ENCODE assay signal across 13 cellular contexts in genomic region chr20:19978511-19979210, GRCh38. TPM values are rescaled to one million over a fixed set of nuclear protein-coding genes. Genes with fewer than 3 reads are reported as not detected.
DNase-seq lines count a peak whose midpoint lies in the region; ATAC-seq and TF ChIP-seq lines count a peak whose summit lies in the region.
"Had no signal": no experiment of that assay in that cellular context is flagged by ENCODE, and none has a peak within 500 bp of the region (broad histone marks: within the 10 kb centered on the region; RNA-seq: fewer than 3 reads in every experiment).

No MANE protein-coding gene starts in this region.

- no peak for DNase-seq in activated T-cell treated with anti-CD3 and anti-CD28 coated beads, Interleukin-2, amount 50 U/mL, for 72 hours
- no peak for DNase-seq in activated T-cell treated with anti-CD3 and anti-CD28 coated beads, Interleukin-2, amount 50 U/mL, for 4 hours
- DNase-seq in fibroblast of villous mesenchyme (ENCODE audit: low read depth) = no peak
- DNase-seq in osteocyte (ENCODE audit: extremely low spot score, unreplicated experiment) = no peak
- DNase-seq in NCI-H146 treated with DMSO at 0.1 percent for 48 hours (lab: John Stamatoyannopoulos, UW; ENCODE audit: unreplicated experiment) = no peak
- no peak for DNase-seq in activated naive CD4-positive, alpha-beta T cell treated with Interleukin-2 at 50 U/mL for 16 hours
- DNase-seq in ureter (ENCODE audit: low spot score) = no peak
- DNase-seq in HuH-7 (ENCODE audit: low spot score) = no peak
- DNase-seq: activated CD4-positive, CD25-positive, alpha-beta regulatory T cell; activated T-cell treated with anti-CD3 and anti-CD28 coated beads, Interleukin-2, amount 50 U/mL, for 1 hour; aorta; DMS79 treated with DMSO at 0.1 percent for 48 hours had no signal

- no peak overlapping the region for H3K27ac Mint-ChIP-seq in activated T-cell treated with anti-CD3 and anti-CD28 coated beads, Interleukin-2, amount 50 U/mL, for 72 hours
- H3K27ac Mint-ChIP-seq in osteocyte (ENCODE audit: unreplicated experiment) = peak overlapping the region; percentile 62

- peak; percentile 18 to 53 for ATAC-seq in activated T-cell treated with anti-CD3 and anti-CD28 coated beads, Interleukin-2, amount 50 U/mL, for 72 hours (replicated peaks in 1 of 2)
- ATAC-seq in activated T-cell treated with anti-CD3 and anti-CD28 coated beads, Interleukin-2, amount 50 U/mL, for 4 hours = no peak
- ATAC-seq: SK-N-SH treated with all-trans-retinoic acid at 6 μM for 48 hours had no signal

- peak overlapping the region; percentile 96 for H3K4me3 ChIP-seq in fibroblast of villous mesenchyme (ENCODE audit: low read depth, low read length)

- no peak overlapping the region for H3K4me3 Mint-ChIP-seq in activated T-cell treated with anti-CD3 and anti-CD28 coated beads, Interleukin-2, amount 50 U/mL, for 72 hours
- no peak overlapping the region for H3K4me3 Mint-ChIP-seq in activated T-cell treated with anti-CD3 and anti-CD28 coated beads, Interleukin-2, amount 50 U/mL, for 4 hours
- H3K4me3 Mint-ChIP-seq in osteocyte (ENCODE audit: unreplicated experiment) = no peak overlapping the region

- peaks cover 22% of the 10 kb centered on the region for H3K27me3 Mint-ChIP-seq in activated T-cell treated with anti-CD3 and anti-CD28 coated beads, Interleukin-2, amount 50 U/mL, for 72 hours (ENCODE audit: low read depth)
- H3K27me3 Mint-ChIP-seq in activated T-cell treated with anti-CD3 and anti-CD28 coated beads, Interleukin-2, amount 50 U/mL, for 4 hours (ENCODE audit: low read depth) = peaks cover 4% of the 10 kb centered on the region
- no peaks in the 10 kb centered on the region for H3K27me3 Mint-ChIP-seq in osteocyte (ENCODE audit: unreplicated experiment)

- TF ChIP-seq CTCF in fibroblast of villous mesenchyme (IDR thresholded peaks at IDR 0.05; ENCODE audit: insufficient read depth, low read depth, low read length) (no peak), osteocyte (IDR thresholded peaks at IDR 0.05) (no peak)

- H3K4me1 Mint-ChIP-seq in activated T-cell treated with anti-CD3 and anti-CD28 coated beads, Interleukin-2, amount 50 U/mL, for 72 hours (ENCODE audit: low read depth) = peaks cover 9% of the 10 kb centered on the region
- H3K4me1 Mint-ChIP-seq in activated T-cell treated with anti-CD3 and anti-CD28 coated beads, Interleukin-2, amount 50 U/mL, for 4 hours (ENCODE audit: low read depth) = peaks cover 16% of the 10 kb centered on the region
- peaks cover 76% of the 10 kb centered on the region for H3K4me1 Mint-ChIP-seq in osteocyte (ENCODE audit: unreplicated experiment)

- H3K36me3 Mint-ChIP-seq in activated T-cell treated with anti-CD3 and anti-CD28 coated beads, Interleukin-2, amount 50 U/mL, for 72 hours (ENCODE audit: insufficient read depth in 2 of 2) = no peaks in the 10 kb centered on the region
- no peaks in the 10 kb centered on the region for H3K36me3 Mint-ChIP-seq in activated T-cell treated with anti-CD3 and anti-CD28 coated beads, Interleukin-2, amount 50 U/mL, for 4 hours (ENCODE audit: insufficient read depth)
- peaks cover 6% of the 10 kb centered on the region for H3K36me3 Mint-ChIP-seq in osteocyte (ENCODE audit: unreplicated experiment)

- H3K9me3 Mint-ChIP-seq in activated T-cell treated with anti-CD3 and anti-CD28 coated beads, Interleukin-2, amount 50 U/mL, for 72 hours = no peaks in the 10 kb centered on the region
- H3K9me3 Mint-ChIP-seq in activated T-cell treated with anti-CD3 and anti-CD28 coated beads, Interleukin-2, amount 50 U/mL, for 4 hours = no peaks in the 10 kb centered on the region
- H3K9me3 Mint-ChIP-seq in osteocyte (ENCODE audit: unreplicated experiment) = no peaks in the 10 kb centered on the region

RNA-seq across cellular contexts. Expression of gene NAA20, which starts 38.5 kb away (rescaled TPM):
- 10 to 100 TPM; 62.9 to 72.5 TPM for total RNA-seq in activated T-cell treated with anti-CD3 and anti-CD28 coated beads, Interleukin-2, amount 50 U/mL, for 72 hours
- 100 to 1,000 TPM; 115 to 121 (median 118) TPM for total RNA-seq in activated T-cell treated with anti-CD3 and anti-CD28 coated beads, Interleukin-2, amount 50 U/mL, for 4 hours
- total RNA-seq in fibroblast of villous mesenchyme = 29.3 and 41.5 TPM in 2 replicates
- 49.6 and 50.6 TPM in 2 replicates for total RNA-seq in osteocyte
- total RNA-seq in ureter = 63.4 TPM

Comparison
In these comparisons a context has a peak if more than half of its experiments do, and no peak if none do; other contexts are left out.
1. ATAC-seq: peak in activated T-cell treated with anti-CD3 and anti-CD28 coated beads, Interleukin-2, amount 50 U/mL, for 72 hours (2 of 2); none in activated T-cell treated with anti-CD3 and anti-CD28 coated beads, Interleukin-2, amount 50 U/mL, for 4 hours (0 of 2).